In genomic region chr7:26144184-26144583, GRCh38 we compare ENCODE assay signal across 5 cellular contexts. TPM values are rescaled to one million over a fixed set of nuclear protein-coding genes. Genes with fewer than 3 reads are reported as not detected.
DNase-seq lines count a peak whose midpoint lies in the region; ATAC-seq, FAIRE-seq and TF ChIP-seq lines count a peak whose summit lies in the region.
"Not testable (repeated sequence)": the region's sequence is repeated elsewhere in the genome, so short reads cannot be mapped to it uniquely, and the experiment has no call there.

No MANE protein-coding gene starts in this region.

- H3K9me3 Mint-ChIP-seq in Calu3 (ENCODE audit: low read depth, unreplicated experiment), result not testable (repeated sequence)

- DNase-seq in A549 (ENCODE audit: low read depth in 1 of 2, low spot score in 1 of 2); Calu3; PC-9; smooth muscle cell (lab: John Stamatoyannopoulos, UW; ENCODE audit: unreplicated experiment): not testable (repeated sequence)

- intact Hi-C loops in Calu3 (cut with micrococcal nuclease; ENCODE audit: unreplicated experiment); PC-9 (cut with micrococcal nuclease; ENCODE audit: unreplicated experiment): not testable (repeated sequence)

- not testable (repeated sequence) for H3K79me2 ChIP-seq in PC-9 (ENCODE audit: low read depth); smooth muscle cell (ENCODE audit: low read depth)

- not testable (repeated sequence) for H3K27ac Mint-ChIP-seq in Calu3 (ENCODE audit: unreplicated experiment)

- H3F3A ChIP-seq in PC-9 (ENCODE audit: insufficient read depth, low read depth), result peaks cover 22% of the 10 kb centered on the region
- H3F3A ChIP-seq in smooth muscle cell (ENCODE audit: low read depth), result peaks cover 17% of the 10 kb centered on the region

- TF ChIP-seq RAD21 in A549 (conservative IDR thresholded peaks at IDR 0.05 in 1 of 2, IDR thresholded peaks at IDR 0.05 in 1 of 2), result not testable (repeated sequence)

- not testable (repeated sequence) for H2AFZ ChIP-seq in PC-9; smooth muscle cell (ENCODE audit: low read depth)

- peaks cover 23% of the 10 kb centered on the region for H3K4me1 Mint-ChIP-seq in Calu3 (ENCODE audit: low read depth, unreplicated experiment)

- H3K36me3 Mint-ChIP-seq in Calu3 (ENCODE audit: insufficient read depth, unreplicated experiment), result not testable (repeated sequence)

- TF ChIP-seq EP300 in A549 (IDR thresholded peaks at IDR 0.05), result not testable (repeated sequence)

- H3K27ac ChIP-seq in A549; HEK293 (ENCODE audit: extremely low read depth, low read depth, low read length): not testable (repeated sequence)
- H3K27ac ChIP-seq in PC-9 (peak overlapping the region; percentile 5), smooth muscle cell (ENCODE audit: low read depth) (peak overlapping the region; percentile 38)

- WGBS in A549 (ENCODE audit: missing lambda C conversion rate), result 85% methylated on average over 9 of the region's 9 CpGs
- 91% methylated on average over 9 of the region's 9 CpGs for WGBS in smooth muscle cell (ENCODE audit: low lambda C conversion rate)

- H3K4me2 ChIP-seq in A549, result peak overlapping the region; percentile 52
- H3K4me2 ChIP-seq in PC-9, result peak overlapping the region; percentile 39
- H3K4me2 ChIP-seq in smooth muscle cell, result peak overlapping the region; percentile 46

- not testable (repeated sequence) for BruUV-seq in Calu3 (replicated peaks; lab: Mats Ljungman, UMichigan); PC-9 (replicated peaks; lab: Mats Ljungman, UMichigan)

- not testable (repeated sequence) for H3K27me3 ChIP-seq in PC-9 (ENCODE audit: insufficient read depth, low read depth); smooth muscle cell (ENCODE audit: low read depth)

- H3K4me3 ChIP-seq in A549; HEK293 (ENCODE audit: low read depth, low read length); PC-9; smooth muscle cell: not testable (repeated sequence)

- H4K20me1 ChIP-seq in PC-9 (ENCODE audit: insufficient read depth); smooth muscle cell (ENCODE audit: low read depth): not testable (repeated sequence)

- not testable (repeated sequence) for ATAC-seq in A549

- TF ChIP-seq POLR2A in A549 (IDR thresholded peaks at IDR 0.05; ENCODE audit: low read length), result not testable (repeated sequence)

- POLR2A ChIA-PET in A549 (lab: Yijun Ruan, JAX) (interaction anchor here (0.7 to 1.3 kb wide), 3 partner anchors 12 to 56 kb away, joined by 3 to 4 read pairs (median 3); partner anchors contain the start of gene HNRNPA2B1), PC-9 (lab: Charles Lee; ENCODE audit: unreplicated experiment) (interaction anchor here (0.7 kb wide), 1 partner anchor 16 kb away, joined by 8 read pairs; no protein-coding TSS in a partner anchor)
- POLR2A ChIA-PET in HEK293 (lab: Yijun Ruan, JAX), result not testable (repeated sequence)

- not testable (repeated sequence) for H3K9me2 ChIP-seq in PC-9 (ENCODE audit: insufficient read depth)

- not testable (repeated sequence) for H3K36me3 ChIP-seq in HEK293 (ENCODE audit: control insufficient read depth in 2 of 2, insufficient read depth in 1 of 2, low read length in 2 of 2); PC-9 (ENCODE audit: low read depth); smooth muscle cell (ENCODE audit: low read depth)

- H3K9ac ChIP-seq in smooth muscle cell (ENCODE audit: low read depth), result not testable (repeated sequence)

- peak overlapping the region; percentile 8 for H3K4me3 Mint-ChIP-seq in Calu3 (ENCODE audit: low read depth, unreplicated experiment)

- not testable (repeated sequence) for H3K9me3 ChIP-seq in A549; HEK293 (ENCODE audit: control insufficient read depth, insufficient read depth, low read depth, low read length); PC-9 (ENCODE audit: insufficient read depth, low read depth); smooth muscle cell (replicated peaks; ENCODE audit: low read depth)

- CTCF ChIA-PET in A549 (lab: Yijun Ruan, JAX), result interaction anchor here (0.9 to 1.7 kb wide), 5 partner anchors 10 to 252 kb away, joined by 3 to 6 read pairs (median 3); no protein-coding TSS in a partner anchor
- CTCF ChIA-PET in Calu3 (lab: Charles Lee), result interaction anchor here (1.5 kb wide), 1 partner anchor 8 kb away, joined by 6 read pairs; the partner anchor contains the start of gene NFE2L3
- CTCF ChIA-PET in HEK293 (lab: Yijun Ruan, JAX), result interaction anchor here (0.6 to 0.7 kb wide), 3 partner anchors 38 to 758 kb away, joined by 3 read pairs; no protein-coding TSS in a partner anchor
- CTCF ChIA-PET in PC-9 (lab: Charles Lee), result not testable (repeated sequence)

- not testable (repeated sequence) for TF ChIP-seq CTCF in A549 (IDR thresholded peaks at IDR 0.05); Calu3 (IDR thresholded peaks at IDR 0.05; ENCODE audit: unreplicated experiment); HEK293 (tag by site-specific recombination; IDR thresholded peaks at IDR 0.05); PC-9 (conservative IDR thresholded peaks at IDR 0.05); smooth muscle cell (IDR thresholded peaks at IDR 0.05; ENCODE audit: borderline replicate concordance, insufficient read depth, poor library complexity, severe bottlenecking)

- FAIRE-seq in A549 (lab: Jason Lieb, UNC), result not testable (repeated sequence)

- H3K4me1 ChIP-seq in A549, result peaks cover 19% of the 10 kb centered on the region
- not testable (repeated sequence) for H3K4me1 ChIP-seq in HEK293 (ENCODE audit: control insufficient read depth, insufficient read depth, low read length); smooth muscle cell (ENCODE audit: low read depth)
- H3K4me1 ChIP-seq in PC-9 (replicated peaks; ENCODE audit: insufficient read depth), result peaks cover 30% of the 10 kb centered on the region

- H3K27me3 Mint-ChIP-seq in Calu3 (ENCODE audit: unreplicated experiment), result not testable (repeated sequence)

TF ChIP-seq in A549, 52 proteins besides CTCF, POLR2A, EP300 and RAD21:
- peak; percentile 89 for TF ChIP-seq ZC3H11A (IDR thresholded peaks at IDR 0.05)

RNA-seq across cellular contexts. Expression of gene NFE2L3, which starts 7.8 kb away (rescaled TPM):
- polyA plus RNA-seq in A549 (2011; rRNA removed) (9.6 and 11.4 TPM in 2 replicates), A549 (2017; fragmentation: RNase III; extraction: RNeasy Plus Mini Kit Qiagen cat#74134 plus additional on column Dnase treatment) (4.9 to 10.0 TPM (median 6.7 TPM) in 3 replicates), smooth muscle cell (2.4 and 6.2 TPM in 2 replicates)
- polyA plus RNA-seq in A549 (2012; cell fraction: cytosol; rRNA removed), result 3.8 and 4.8 TPM in 2 replicates
- polyA plus RNA-seq in A549 (2012; cell fraction: nucleus; rRNA removed), result 6.3 and 8.0 TPM in 2 replicates
- 3.1 and 3.4 TPM in 2 replicates for polyA minus RNA-seq in A549 (2011; rRNA and poly(A)+ RNA removed)
- total RNA-seq in Calu3 (2022) (74.3 and 108 TPM in 2 replicates), PC-9 (2021) (44.2 and 49.1 TPM in 2 replicates), smooth muscle cell (5.5 and 5.6 TPM in 2 replicates)

RNA-seq across cellular contexts. Expression of gene HNRNPA2B1, which starts 56.4 kb away (rescaled TPM):
- polyA plus RNA-seq in A549 (2011; rRNA removed) (595 and 1,070 TPM in 2 replicates), A549 (2017; fragmentation: RNase III; extraction: RNeasy Plus Mini Kit Qiagen cat#74134 plus additional on column Dnase treatment) (2,246 to 2,255 TPM (median 2,251 TPM) in 3 replicates), smooth muscle cell (393 and 438 TPM in 2 replicates)
- polyA plus RNA-seq in A549 (2012; cell fraction: cytosol; rRNA removed), result 507 and 660 TPM in 2 replicates
- polyA plus RNA-seq in A549 (2012; cell fraction: nucleus; rRNA removed), result 180 and 246 TPM in 2 replicates
- 124 and 138 TPM in 2 replicates for polyA minus RNA-seq in A549 (2011; rRNA and poly(A)+ RNA removed)
- total RNA-seq in Calu3 (2022) (880 and 924 TPM in 2 replicates), PC-9 (2021) (526 and 792 TPM in 2 replicates), smooth muscle cell (158 and 173 TPM in 2 replicates)

RNA-seq across cellular contexts. Expression of gene CBX3, which starts 57.4 kb away (rescaled TPM):
- polyA plus RNA-seq in A549 (2011; rRNA removed) (177 and 275 TPM in 2 replicates), A549 (2017; fragmentation: RNase III; extraction: RNeasy Plus Mini Kit Qiagen cat#74134 plus additional on column Dnase treatment) (286 to 298 TPM (median 288 TPM) in 3 replicates), smooth muscle cell (118 and 119 TPM in 2 replicates)
- polyA plus RNA-seq in A549 (2012; cell fraction: cytosol; rRNA removed), result 82.7 and 88.6 TPM in 2 replicates
- polyA plus RNA-seq in A549 (2012; cell fraction: nucleus; rRNA removed), result 58.0 and 66.0 TPM in 2 replicates
- 19.6 and 28.2 TPM in 2 replicates for polyA minus RNA-seq in A549 (2011; rRNA and poly(A)+ RNA removed)
- total RNA-seq in Calu3 (2022) (390 and 417 TPM in 2 replicates), PC-9 (2021) (282 and 308 TPM in 2 replicates), smooth muscle cell (156 and 181 TPM in 2 replicates)
